In genomic region chr22:29244785-29245625, GRCh38 we compare ENCODE assay signal across 19 cellular contexts. TPM values are rescaled to one million over a fixed set of nuclear protein-coding genes. Genes with fewer than 3 reads are reported as not detected.
DNase-seq lines count a peak whose midpoint lies in the region; ATAC-seq and TF ChIP-seq lines count a peak whose summit lies in the region.
"Had no signal": no experiment of that assay in that cellular context is flagged by ENCODE, and none has a peak within 500 bp of the region (broad histone marks: within the 10 kb centered on the region; RNA-seq: fewer than 3 reads in every experiment).

No MANE protein-coding gene starts in this region.

- POLR2A ChIA-PET in Caco-2 (lab: Charles Lee): interaction anchor here (1.9 kb wide), 1 partner anchor 39 kb away, joined by 8 read pairs; the partner anchor contains the start of gene EMID1
- POLR2A ChIA-PET in HEK293 (lab: Yijun Ruan, JAX): interaction anchor here (1.0 to 1.3 kb wide), 2 partner anchors 24 to 77 kb away, joined by 3 to 4 read pairs; no protein-coding TSS in a partner anchor

- H3K36me3 ChIP-seq in Caco-2 (ENCODE audit: control insufficient read depth, insufficient read depth, low read length) (no peaks in the 10 kb centered on the region), HEK293 (ENCODE audit: control insufficient read depth in 2 of 2, insufficient read depth in 1 of 2, low read length in 2 of 2) (peaks cover 0 to 7% of the 10 kb centered on the region in 2 experiments; a peak in 1 of 3 replicates), body of pancreas (replicated peaks in 1 of 2; ENCODE audit: insufficient read depth in 1 of 2, low read depth in 2 of 2) (no peaks in the 10 kb centered on the region)
- H3K36me3 ChIP-seq: brain microvascular endothelial cell, heart right ventricle, ovary, transverse colon had no signal

- intact Hi-C loops in Caco-2 (cut with micrococcal nuclease; ENCODE audit: unreplicated experiment): loop anchor here (1.0 to 10.0 kb wide), 6 partner anchors 39 to 640 kb away; partner anchors contain the start of gene KREMEN1
- intact Hi-C loops in body of pancreas (cut with DNase I): loop anchor here (5.0 to 10.0 kb wide), 3 partner anchors 38 to 390 kb away; partner anchors contain the start of gene EMID1

- no peak for TF ChIP-seq POLR2A in body of pancreas (IDR thresholded peaks at IDR 0.05)

- no peak overlapping the region for H3K4me3 Mint-ChIP-seq in Caco-2 (ENCODE audit: unreplicated experiment)
- no peak overlapping the region for H3K4me3 Mint-ChIP-seq in nephron progenitor cell
- H3K4me3 Mint-ChIP-seq: activated T-helper 17 cell treated with anti-CD3 and anti-CD28 coated beads, Interleukin-2, amount 50 U/mL, for 72 hours; CD4-positive, alpha-beta T cell; immature natural killer cell; stimulated activated naive CD8-positive, alpha-beta T cell treated with anti-CD3 and anti-CD28 coated beads, Interleukin-15, Interleukin-2, amounts not matched to agents 100 ng/mL and 50 ng/mL, for 24 hours; T-cell had no signal

- H3K4me1 Mint-ChIP-seq in Caco-2 (ENCODE audit: low read depth, unreplicated experiment): peaks cover 14% of the 10 kb centered on the region
- peaks cover 10% of the 10 kb centered on the region for H3K4me1 Mint-ChIP-seq in nephron progenitor cell
- H3K4me1 Mint-ChIP-seq: activated T-helper 17 cell treated with anti-CD3 and anti-CD28 coated beads, Interleukin-2, amount 50 U/mL, for 72 hours had no signal

- H3K27ac Mint-ChIP-seq in Caco-2 (ENCODE audit: unreplicated experiment) (peak overlapping the region; percentile 74), nephron progenitor cell (peak overlapping the region; percentile 74)
- H3K27ac Mint-ChIP-seq: activated T-helper 17 cell treated with anti-CD3 and anti-CD28 coated beads, Interleukin-2, amount 50 U/mL, for 72 hours; CD4-positive, alpha-beta T cell; stimulated activated naive CD8-positive, alpha-beta T cell treated with anti-CD3 and anti-CD28 coated beads, Interleukin-15, Interleukin-2, amounts not matched to agents 100 ng/mL and 50 ng/mL, for 24 hours; T-cell had no signal

- H3K27me3 ChIP-seq in Caco-2 (replicated peaks; ENCODE audit: control insufficient read depth, insufficient read depth, low read length) (no peaks in the 10 kb centered on the region), body of pancreas (no peaks in the 10 kb centered on the region)
- H3K27me3 ChIP-seq: brain microvascular endothelial cell, heart right ventricle, ovary, transverse colon had no signal

- H3K27ac ChIP-seq in HEK293 (ENCODE audit: extremely low read depth, low read depth, low read length) (no peak overlapping the region), body of pancreas (no peak overlapping the region)
- H3K27ac ChIP-seq: brain microvascular endothelial cell, heart right ventricle, ovary, transverse colon had no signal

- H3K9me3 Mint-ChIP-seq in Caco-2 (ENCODE audit: unreplicated experiment) (peaks cover 25% of the 10 kb centered on the region), nephron progenitor cell (peaks cover 38% of the 10 kb centered on the region)
- H3K9me3 Mint-ChIP-seq: CD4-positive, alpha-beta T cell had no signal

- H3K4me1 ChIP-seq in Caco-2: peaks cover 22% of the 10 kb centered on the region
- no peaks in the 10 kb centered on the region for H3K4me1 ChIP-seq in HEK293 (ENCODE audit: control insufficient read depth, insufficient read depth, low read length)
- H3K4me1 ChIP-seq in body of pancreas: no peaks in the 10 kb centered on the region
- H3K4me1 ChIP-seq: transverse colon had no signal

- no peak overlapping the region for H3K4me3 ChIP-seq in Caco-2 (ENCODE audit: low read depth, low read length)
- no peak overlapping the region for H3K4me3 ChIP-seq in HEK293 (ENCODE audit: low read depth, low read length)
- no peak overlapping the region for H3K4me3 ChIP-seq in body of pancreas
- H3K4me3 ChIP-seq: heart right ventricle, ovary, transverse colon had no signal

- peaks cover 4% of the 10 kb centered on the region; the same call in 1 of the 2 replicates for H3K9me3 ChIP-seq in Caco-2
- H3K9me3 ChIP-seq in HEK293 (ENCODE audit: control insufficient read depth, insufficient read depth, low read depth, low read length): peaks cover 2% of the 10 kb centered on the region; the same call in 1 of the 2 replicates
- no peaks in the 10 kb centered on the region for H3K9me3 ChIP-seq in body of pancreas
- H3K9me3 ChIP-seq: ovary had no signal

- WGBS in body of pancreas, 2 donors: 62 to 76% methylated on average over 3 to 7 of the region's 7 CpGs

- ATAC-seq in body of pancreas (peak; percentile 19), HG02870 (IDR thresholded peaks at IDR 0.05; ENCODE audit: unreplicated experiment) (no peak)

- H3K27me3 Mint-ChIP-seq in Caco-2 (ENCODE audit: insufficient read depth, unreplicated experiment) (no peaks in the 10 kb centered on the region), nephron progenitor cell (ENCODE audit: low read depth, poor library complexity) (peaks cover 12% of the 10 kb centered on the region)

- no peak for TF ChIP-seq CTCF in Caco-2 (IDR thresholded peaks at IDR 0.05; ENCODE audit: insufficient read depth in 1 of 2, low read depth in 1 of 2, low read length in 1 of 2, severe bottlenecking in 1 of 2, unreplicated experiment in 1 of 2)
- TF ChIP-seq CTCF in HEK293 (tag by site-specific recombination; IDR thresholded peaks at IDR 0.05): no peak
- no peak for TF ChIP-seq CTCF in body of pancreas (IDR thresholded peaks at IDR 0.05)
- TF ChIP-seq CTCF in nephron progenitor cell (IDR thresholded peaks at IDR 0.05): no peak

- H3K36me3 Mint-ChIP-seq in Caco-2 (ENCODE audit: insufficient read depth, unreplicated experiment) (no peaks in the 10 kb centered on the region), nephron progenitor cell (ENCODE audit: low read depth) (peaks cover 62% of the 10 kb centered on the region)

- CTCF ChIA-PET in Caco-2 (lab: Charles Lee): interaction anchor here (0.6 to 2.0 kb wide), 11 partner anchors 9 to 204 kb away, joined by 3 to 40 read pairs (median 4); partner anchors contain the start of gene EMID1
- CTCF ChIA-PET in HEK293 (lab: Yijun Ruan, JAX): interaction anchor here (0.6 to 3.0 kb wide), 46 partner anchors 9 to 1225 kb away, joined by 3 to 44 read pairs (median 4); partner anchors contain the start of gene EMID1

- DNase-seq in Caco-2 (no peak), body of pancreas (no peak), nephron progenitor cell (no peak), midbrain (lab: John Stamatoyannopoulos, UW) (no peak), EL (no peak), dedifferentiated amniotic fluid mesenchymal stem cell (ENCODE audit: extremely low spot score) (no peak)
- DNase-seq: NCI-H510A had no signal

- no TSS peak for BruUV-seq in Caco-2 (replicated peaks; lab: Mats Ljungman, UMichigan)

TF ChIP-seq in HEK293, 187 proteins besides CTCF, POLR2A, EP300 and RAD21 (continues in another document):
- TF ChIP-seq ZNF629 (tag by site-specific recombination; IDR thresholded peaks at IDR 0.05): no peak
- TF ChIP-seq ZNF785 (tag by site-specific recombination; IDR thresholded peaks at IDR 0.05): no peak
- TF ChIP-seq ZNF639 (tag by site-specific recombination; IDR thresholded peaks at IDR 0.05): no peak
- no peak for TF ChIP-seq KLF7 (tag by site-specific recombination; IDR thresholded peaks at IDR 0.05; ENCODE audit: borderline replicate concordance)
- TF ChIP-seq ZNF157 (tag by site-specific recombination; IDR thresholded peaks at IDR 0.05): no peak
- peak; percentile 61; the same call in 1 of the 2 replicates for TF ChIP-seq PRDM10 (tag by site-specific recombination; IDR thresholded peaks at IDR 0.05)
- TF ChIP-seq ZNF223 (tag by site-specific recombination; IDR thresholded peaks at IDR 0.05): no peak
- peak; percentile 82 for TF ChIP-seq SCRT2 (tag by site-specific recombination; IDR thresholded peaks at IDR 0.05)
- peak; percentile 74; the same call in 1 of the 2 replicates for TF ChIP-seq SCRT1 (tag by site-specific recombination; IDR thresholded peaks at IDR 0.05; ENCODE audit: borderline replicate concordance)

RNA-seq across cellular contexts. Expression of gene RHBDD3, which starts 22.8 kb away (rescaled TPM):
- total RNA-seq in Caco-2 (2022) (47.7 and 49.6 TPM in 2 replicates), body of pancreas (10 to 100 TPM; 32.4 to 42.2 TPM)

RNA-seq across cellular contexts. Expression of gene EWSR1, which starts 23.1 kb away (rescaled TPM):
- total RNA-seq in Caco-2 (2022) (343 and 358 TPM in 2 replicates), body of pancreas (100 to 1,000 TPM; 142 to 175 TPM)

RNA-seq across cellular contexts. Expression of gene EMID1, which starts 39.3 kb away (rescaled TPM):
- total RNA-seq in Caco-2 (2022) (8.9 and 10.0 TPM in 2 replicates), body of pancreas (10 to 100 TPM in 1 of 2 donors, 1 to 10 TPM in 1; 5.9 to 25.9 TPM)
- total RNA-seq: activated T-helper 17 cell treated with anti-CD3 and anti-CD28 coated beads, Interleukin-2, amount 50 U/mL, for 72 hours; CD4-positive, alpha-beta T cell; HT-29 had no signal
